ENCODE assay signal across 1 cellular context in the genomic region with DNA sequence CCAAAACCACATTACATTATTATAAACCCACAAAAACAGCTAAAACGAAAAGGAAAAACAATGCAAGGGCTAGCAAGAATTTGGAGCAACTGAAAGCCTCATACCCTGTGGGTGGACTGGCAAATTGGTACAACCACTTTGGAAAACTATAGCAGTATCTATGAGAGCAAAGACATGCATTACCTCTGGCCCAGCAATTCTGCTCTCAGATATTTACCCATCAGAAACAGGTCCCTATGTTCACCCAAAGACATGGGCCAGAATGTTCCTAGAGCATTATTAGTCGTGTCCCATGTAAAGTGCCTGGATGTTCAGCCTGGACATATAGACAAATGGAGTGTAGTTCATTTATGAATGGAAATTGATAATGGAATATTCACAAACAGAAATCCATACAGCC.
TF ChIP-seq lines count a peak whose summit lies in the region.

No MANE protein-coding gene starts in this region.

TF ChIP-seq in HEK293, 187 proteins besides CTCF, POLR2A, EP300 and RAD21 (continued from another document):
- no peak for TF ChIP-seq ZFP37 (tag by site-specific recombination; IDR thresholded peaks at IDR 0.05)
- TF ChIP-seq ZNF169 (tag by site-specific recombination; IDR thresholded peaks at IDR 0.05) = no peak
- no peak for TF ChIP-seq ZNF366 (tag by site-specific recombination; conservative IDR thresholded peaks at IDR 0.05)
- TF ChIP-seq, protein P1, sequence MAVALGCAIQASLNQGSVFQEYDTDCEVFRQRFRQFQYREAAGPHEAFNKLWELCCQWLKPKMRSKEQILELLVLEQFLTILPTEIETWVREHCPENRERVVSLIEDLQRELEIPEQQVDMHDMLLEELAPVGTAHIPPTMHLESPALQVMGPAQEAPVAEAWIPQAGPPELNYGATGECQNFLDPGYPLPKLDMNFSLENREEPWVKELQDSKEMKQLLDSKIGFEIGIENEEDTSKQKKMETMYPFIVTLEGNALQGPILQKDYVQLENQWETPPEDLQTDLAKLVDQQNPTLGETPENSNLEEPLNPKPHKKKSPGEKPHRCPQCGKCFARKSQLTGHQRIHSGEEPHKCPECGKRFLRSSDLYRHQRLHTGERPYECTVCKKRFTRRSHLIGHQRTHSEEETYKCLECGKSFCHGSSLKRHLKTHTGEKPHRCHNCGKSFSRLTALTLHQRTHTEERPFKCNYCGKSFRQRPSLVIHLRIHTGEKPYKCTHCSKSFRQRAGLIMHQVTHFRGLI (tag by site-specific recombination; IDR thresholded peaks at IDR 0.05) = no peak
- peak; percentile 19 for TF ChIP-seq SETDB1 (IDR thresholded peaks at IDR 0.05; ENCODE audit: insufficient read length, low read length)
- no peak for TF ChIP-seq ZNF274 (IDR thresholded peaks at IDR 0.05; ENCODE audit: low read length)
- TF ChIP-seq ZNF274 (tag by site-specific recombination; IDR thresholded peaks at IDR 0.05; ENCODE audit: borderline replicate concordance) = no peak
- TF ChIP-seq ZNF660 (tag by site-specific recombination; IDR thresholded peaks at IDR 0.05) = no peak
